ENCODE assay signal across 8 cellular contexts in the genomic region with DNA sequence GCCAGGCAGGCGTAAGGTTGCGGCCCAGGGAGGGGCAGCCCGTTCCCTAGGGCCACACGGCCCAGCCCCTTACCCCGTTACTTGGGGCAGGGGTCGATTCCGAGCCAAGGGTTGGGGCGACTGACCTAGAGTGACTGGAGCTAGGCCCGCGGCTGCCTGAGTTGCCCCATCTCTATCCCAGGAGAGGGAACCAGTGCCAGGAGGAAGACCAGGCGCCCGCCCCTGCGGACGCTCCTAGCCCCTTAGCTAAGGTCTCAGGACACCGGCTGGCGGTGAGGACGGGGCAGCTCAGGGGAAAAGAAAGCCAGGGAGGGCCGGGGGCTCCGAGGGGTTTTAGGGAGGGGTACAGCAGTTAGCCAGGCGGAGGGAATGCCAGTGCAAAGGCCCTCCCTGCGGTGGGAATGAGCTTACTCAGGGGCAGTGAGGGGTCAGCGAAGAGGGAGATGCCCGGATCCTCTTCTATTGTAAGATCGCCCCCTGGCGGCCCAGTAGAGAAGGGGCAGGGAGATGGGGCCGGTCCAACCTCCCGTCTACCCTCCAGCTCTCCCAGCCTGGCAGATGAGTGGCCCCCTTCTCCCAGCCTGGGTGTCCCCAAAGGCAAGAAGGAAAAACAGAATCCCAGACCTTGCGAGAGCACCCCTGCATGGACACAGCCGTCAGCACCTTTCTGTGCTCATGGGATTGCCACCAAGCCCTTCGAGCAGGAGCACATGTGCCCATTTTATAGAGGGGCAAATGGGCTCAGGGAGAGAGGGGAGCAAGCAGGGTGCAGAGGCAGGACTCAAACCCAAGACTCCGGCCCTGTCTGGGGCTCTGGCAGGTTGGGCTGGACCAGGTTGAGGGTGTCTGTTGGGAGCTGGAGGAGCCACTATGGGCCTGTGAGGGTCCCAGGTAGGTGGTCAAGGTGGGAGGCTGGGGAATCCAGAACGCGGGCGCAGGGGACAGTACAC. TPM values are rescaled to one million over a fixed set of nuclear protein-coding genes. Genes with fewer than 3 reads are reported as not detected.
A peak's percentile ranks its signal among the peaks of the same experiment; 100 is the strongest.
DNase-seq lines count a peak whose midpoint lies in the region; ATAC-seq and TF ChIP-seq lines count a peak whose summit lies in the region.

No MANE protein-coding gene starts in this region.

- H3K27ac ChIP-seq in thoracic aorta: no peak overlapping the region

- H3K27ac Mint-ChIP-seq in Calu3 (ENCODE audit: unreplicated experiment): no peak overlapping the region
- peak overlapping the region; percentile 9 for H3K27ac Mint-ChIP-seq in activated CD4-positive, alpha-beta T cell treated with anti-CD3 and anti-CD28 coated beads, Interleukin-2, amount 10 ng/mL, durations not matched to agents 7 days and 5 days
- peak overlapping the region in 5 of 10 donors; percentile 27 to 77 (median 63) for H3K27ac Mint-ChIP-seq in naive thymus-derived CD8-positive, alpha-beta T cell

- BruUV-seq in Calu3 (replicated peaks; lab: Mats Ljungman, UMichigan): no TSS peak

- peaks cover 4% of the 10 kb centered on the region for H3K36me3 Mint-ChIP-seq in Calu3 (ENCODE audit: insufficient read depth, unreplicated experiment)
- peaks cover 11% of the 10 kb centered on the region for H3K36me3 Mint-ChIP-seq in activated CD4-positive, alpha-beta T cell treated with anti-CD3 and anti-CD28 coated beads, Interleukin-2, amount 10 ng/mL, durations not matched to agents 7 days and 5 days (ENCODE audit: low read depth)
- H3K36me3 Mint-ChIP-seq in naive thymus-derived CD8-positive, alpha-beta T cell: peaks cover 0 to 3% (median 0%) of the 10 kb centered on the region in 3 donors

- no peak overlapping the region for H3K4me3 ChIP-seq in thoracic aorta

- POLR2A ChIA-PET in activated CD4-positive, alpha-beta T cell treated with anti-CD3 and anti-CD28 coated beads, Interleukin-2, amount 10 ng/mL, durations not matched to agents 7 days and 5 days (lab: Charles Lee): no interaction called here
- POLR2A ChIA-PET in naive thymus-derived CD8-positive, alpha-beta T cell (lab: Charles Lee): interaction anchor here (0.6 to 1.9 kb wide), 5 partner anchors 22 to 163 kb away, joined by 3 to 5 read pairs (median 4); partner anchors contain the start of gene LPAR2

- no peaks in the 10 kb centered on the region for H3K9me3 Mint-ChIP-seq in Calu3 (ENCODE audit: low read depth, unreplicated experiment)
- H3K9me3 Mint-ChIP-seq in activated CD4-positive, alpha-beta T cell treated with anti-CD3 and anti-CD28 coated beads, Interleukin-2, amount 10 ng/mL, durations not matched to agents 7 days and 5 days: no peaks in the 10 kb centered on the region
- H3K9me3 Mint-ChIP-seq in naive thymus-derived CD8-positive, alpha-beta T cell: no peaks in the 10 kb centered on the region

- no peaks in the 10 kb centered on the region for H3K9me3 ChIP-seq in thoracic aorta

- CTCF ChIA-PET in Calu3 (lab: Charles Lee): interaction anchor here (0.8 to 1.6 kb wide), 2 partner anchors 14 to 22 kb away, joined by 3 to 5 read pairs; no protein-coding TSS in a partner anchor
- CTCF ChIA-PET in activated CD4-positive, alpha-beta T cell treated with anti-CD3 and anti-CD28 coated beads, Interleukin-2, amount 10 ng/mL, durations not matched to agents 7 days and 5 days (lab: Charles Lee): interaction anchor here (0.6 to 4.6 kb wide), 22 partner anchors 9 to 589 kb away, joined by 3 to 19 read pairs (median 4); partner anchors contain the start of gene NDUFA13

- H3K4me1 ChIP-seq in thoracic aorta (ENCODE audit: control insufficient read depth in 1 of 2, low read depth in 2 of 2): no peaks in the 10 kb centered on the region

- H3K27me3 Mint-ChIP-seq in Calu3 (ENCODE audit: unreplicated experiment): peaks cover 4% of the 10 kb centered on the region
- H3K27me3 Mint-ChIP-seq in activated CD4-positive, alpha-beta T cell treated with anti-CD3 and anti-CD28 coated beads, Interleukin-2, amount 10 ng/mL, durations not matched to agents 7 days and 5 days: no peaks in the 10 kb centered on the region
- peaks cover 0 to 6% (median 0%) of the 10 kb centered on the region in 5 donors for H3K27me3 Mint-ChIP-seq in naive thymus-derived CD8-positive, alpha-beta T cell

- peak; percentile 48 for DNase-seq in Calu3
- peak; percentile 29 for DNase-seq in M059J (ENCODE audit: low read depth)
- peak; percentile 60 for DNase-seq in activated CD4-positive, alpha-beta T cell treated with anti-CD3 and anti-CD28 coated beads, Interleukin-2, amount 10 ng/mL, durations not matched to agents 7 days and 5 days
- DNase-seq in effector CD8-positive, alpha-beta T cell (lab: John Stamatoyannopoulos, UW): peak; percentile 31
- DNase-seq in naive thymus-derived CD8-positive, alpha-beta T cell: peak in 6 of 10 donors; percentile 38 to 46 (median 42)
- DNase-seq in thoracic aorta (ENCODE audit: low spot score): no peak
- no peak for DNase-seq in NCI-H128 (lab: John Stamatoyannopoulos, UW; ENCODE audit: unreplicated experiment)
- DNase-seq in GF-D8 (lab: John Stamatoyannopoulos, UW): no peak

- H3K36me3 ChIP-seq in thoracic aorta: no peaks in the 10 kb centered on the region

- TF ChIP-seq CTCF in Calu3 (IDR thresholded peaks at IDR 0.05; ENCODE audit: unreplicated experiment) (no peak), thoracic aorta (IDR thresholded peaks at IDR 0.05) (peak; percentile 59)

- no peaks in the 10 kb centered on the region for H3K4me1 Mint-ChIP-seq in Calu3 (ENCODE audit: low read depth, unreplicated experiment)
- peaks cover 10% of the 10 kb centered on the region for H3K4me1 Mint-ChIP-seq in activated CD4-positive, alpha-beta T cell treated with anti-CD3 and anti-CD28 coated beads, Interleukin-2, amount 10 ng/mL, durations not matched to agents 7 days and 5 days
- peaks cover 3 to 20% (median 12%) of the 10 kb centered on the region in 4 donors for H3K4me1 Mint-ChIP-seq in naive thymus-derived CD8-positive, alpha-beta T cell

- no peak overlapping the region for H3K4me3 Mint-ChIP-seq in Calu3 (ENCODE audit: low read depth, unreplicated experiment)
- no peak overlapping the region for H3K4me3 Mint-ChIP-seq in activated CD4-positive, alpha-beta T cell treated with anti-CD3 and anti-CD28 coated beads, Interleukin-2, amount 10 ng/mL, durations not matched to agents 7 days and 5 days
- H3K4me3 Mint-ChIP-seq in naive thymus-derived CD8-positive, alpha-beta T cell: no peak overlapping the region

- ATAC-seq in naive thymus-derived CD8-positive, alpha-beta T cell: peak; percentile 42 to 68
- no peak for ATAC-seq in thoracic aorta (ENCODE audit: insufficient number of reproducible peaks, low FRiP score, low read depth)

- intact Hi-C loops in Calu3 (cut with micrococcal nuclease; ENCODE audit: unreplicated experiment): loop anchor here (10.0 kb wide), 1 partner anchor 50 kb away; no protein-coding TSS in a partner anchor

- no peaks in the 10 kb centered on the region for H3K27me3 ChIP-seq in thoracic aorta (replicated peaks; ENCODE audit: insufficient read depth)

RNA-seq across cellular contexts. Expression of gene CILP2, which starts 16.3 kb away (rescaled TPM):
- total RNA-seq in Calu3 (2022): 1.3 and 1.7 TPM in 2 replicates
- total RNA-seq in M059J (2014; rRNA removed; shearing (Covaris generic)): 0.22 and 0.99 TPM in 2 replicates
- total RNA-seq in activated CD4-positive, alpha-beta T cell treated with anti-CD3 and anti-CD28 coated beads, Interleukin-2, amount 10 ng/mL, durations not matched to agents 7 days and 5 days: under 1 TPM in 1 of 2 experiments, not detected in 1; 0.25 TPM
- under 1 TPM; 0.31 to 0.41 TPM for total RNA-seq in naive thymus-derived CD8-positive, alpha-beta T cell
- under 1 TPM in 2 of 3 donors, not detected in 1; 0.56 to 0.64 TPM for polyA plus RNA-seq in naive thymus-derived CD8-positive, alpha-beta T cell
- 1 to 10 TPM in 1 of 2 donors, under 1 TPM in 1; 0.81 to 1.5 TPM for total RNA-seq in thoracic aorta

RNA-seq across cellular contexts. Expression of gene YJEFN3, which starts 25.6 kb away (rescaled TPM):
- total RNA-seq in Calu3 (2022) (10.4 and 12.9 TPM in 2 replicates), thoracic aorta (1 to 10 TPM; 2.0 to 7.9 TPM)
- total RNA-seq in M059J (2014; rRNA removed; shearing (Covaris generic)): 0.12 TPM in 1 of 2 replicates, not detected in the other
- 10 to 100 TPM; 12.8 to 13.2 TPM for total RNA-seq in activated CD4-positive, alpha-beta T cell treated with anti-CD3 and anti-CD28 coated beads, Interleukin-2, amount 10 ng/mL, durations not matched to agents 7 days and 5 days
- 10 to 100 TPM; 11.1 to 12.8 TPM for total RNA-seq in naive thymus-derived CD8-positive, alpha-beta T cell
- polyA plus RNA-seq in naive thymus-derived CD8-positive, alpha-beta T cell: under 1 TPM in 2 of 3 donors, not detected in 1; 0.08 to 0.63 TPM

RNA-seq across cellular contexts. Expression of gene NDUFA13, which starts 38.3 kb away (rescaled TPM):
- total RNA-seq in Calu3 (2022) (191 and 193 TPM in 2 replicates), thoracic aorta (10 to 100 TPM; 15.5 to 60.8 TPM)
- total RNA-seq in M059J (2014; rRNA removed; shearing (Covaris generic)): 84.9 and 205 TPM in 2 replicates
- 100 to 1,000 TPM; 314 to 363 TPM for total RNA-seq in activated CD4-positive, alpha-beta T cell treated with anti-CD3 and anti-CD28 coated beads, Interleukin-2, amount 10 ng/mL, durations not matched to agents 7 days and 5 days
- total RNA-seq in naive thymus-derived CD8-positive, alpha-beta T cell: 100 to 1,000 TPM; 177 to 180 TPM
- polyA plus RNA-seq in naive thymus-derived CD8-positive, alpha-beta T cell: 100 to 1,000 TPM; 329 to 360 (median 338) TPM

RNA-seq across cellular contexts. Expression of gene TSSK6, which starts 39.0 kb away (rescaled TPM):
- total RNA-seq in Calu3 (2022) (2.8 and 3.1 TPM in 2 replicates), thoracic aorta (1 to 10 TPM; 1.5 to 3.6 TPM)
- total RNA-seq in M059J (2014; rRNA removed; shearing (Covaris generic)): 0.07 and 2.1 TPM in 2 replicates
- 1 to 10 TPM; 3.7 to 4.4 TPM for total RNA-seq in activated CD4-positive, alpha-beta T cell treated with anti-CD3 and anti-CD28 coated beads, Interleukin-2, amount 10 ng/mL, durations not matched to agents 7 days and 5 days
- total RNA-seq in naive thymus-derived CD8-positive, alpha-beta T cell: 10 to 100 TPM in 1 of 2 experiments, 1 to 10 TPM in 1; 9.3 to 10.8 TPM
- 1 to 10 TPM in 2 of 3 donors, under 1 TPM in 1; 0.59 to 3.7 (median 3.1) TPM for polyA plus RNA-seq in naive thymus-derived CD8-positive, alpha-beta T cell

Comparison
In these comparisons a context has a peak if more than half of its experiments do, and no peak if none do; other contexts are left out.
1. DNase-seq: peak in Calu3 (single experiment), M059J (single experiment), activated CD4-positive, alpha-beta T cell treated with anti-CD3 and anti-CD28 coated beads, Interleukin-2, amount 10 ng/mL, durations not matched to agents 7 days and 5 days (single experiment), effector CD8-positive, alpha-beta T cell (single experiment) and naive thymus-derived CD8-positive, alpha-beta T cell (6 of 10); none in thoracic aorta (single experiment), NCI-H128 (single experiment) and GF-D8 (single experiment).